1 cellular context compared by ENCODE assay signal in the genomic region with DNA sequence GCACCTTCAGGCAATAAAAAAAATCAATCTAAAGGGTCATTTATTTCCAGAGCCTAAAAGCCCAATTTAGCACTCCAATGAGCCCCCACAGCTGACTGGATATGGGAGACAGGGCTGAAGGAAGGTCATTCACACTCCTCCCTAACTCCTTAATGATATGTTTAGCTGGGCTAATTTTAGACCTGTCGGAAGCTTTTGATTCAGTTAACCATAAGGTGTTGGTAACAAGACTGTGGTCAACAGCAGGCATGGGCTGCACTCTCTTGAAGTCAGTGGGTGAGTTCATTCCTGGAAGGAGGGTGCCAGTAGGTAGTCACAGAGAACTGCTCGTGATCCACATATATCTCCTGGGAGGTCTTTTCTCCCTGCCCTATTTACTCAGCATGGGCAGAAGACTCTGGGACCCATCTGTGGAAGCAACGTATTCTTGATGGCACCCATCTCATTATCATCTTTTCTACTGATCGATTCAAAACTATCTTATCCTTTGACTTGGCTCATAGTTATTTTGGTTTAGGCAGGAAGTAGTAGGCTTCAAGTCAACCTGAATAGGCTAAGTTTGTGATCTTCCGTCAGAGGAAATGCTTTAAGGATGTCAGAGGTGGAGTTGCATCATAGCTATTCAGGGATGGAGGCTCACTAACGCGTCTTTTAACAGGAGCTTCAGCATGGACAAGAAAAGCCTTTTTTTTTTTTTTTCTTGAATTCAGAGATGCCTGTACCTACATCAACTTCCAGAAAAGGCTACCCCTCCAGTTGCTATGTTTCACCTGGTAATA.
A peak's percentile ranks its signal among the peaks of the same experiment; 100 is the strongest.
TF ChIP-seq lines count a peak whose summit lies in the region.

No MANE protein-coding gene starts in this region.

TF ChIP-seq in K562, 482 proteins besides CTCF, POLR2A, EP300 and RAD21:
- TF ChIP-seq, protein P1, sequence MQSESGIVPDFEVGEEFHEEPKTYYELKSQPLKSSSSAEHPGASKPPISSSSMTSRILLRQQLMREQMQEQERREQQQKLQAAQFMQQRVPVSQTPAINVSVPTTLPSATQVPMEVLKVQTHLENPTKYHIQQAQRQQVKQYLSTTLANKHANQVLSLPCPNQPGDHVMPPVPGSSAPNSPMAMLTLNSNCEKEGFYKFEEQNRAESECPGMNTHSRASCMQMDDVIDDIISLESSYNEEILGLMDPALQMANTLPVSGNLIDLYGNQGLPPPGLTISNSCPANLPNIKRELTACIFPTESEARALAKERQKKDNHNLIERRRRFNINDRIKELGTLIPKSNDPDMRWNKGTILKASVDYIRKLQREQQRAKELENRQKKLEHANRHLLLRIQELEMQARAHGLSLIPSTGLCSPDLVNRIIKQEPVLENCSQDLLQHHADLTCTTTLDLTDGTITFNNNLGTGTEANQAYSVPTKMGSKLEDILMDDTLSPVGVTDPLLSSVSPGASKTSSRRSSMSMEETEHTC (IDR thresholded peaks at IDR 0.05) = no peak
- TF ChIP-seq ETS1 (conservative IDR thresholded peaks at IDR 0.05; ENCODE audit: control insufficient read depth, low read depth, low read length) (no peak), HMBOX1 (IDR thresholded peaks at IDR 0.05) (no peak), HIVEP1 (CRISPR knock-in tag; IDR thresholded peaks at IDR 0.05) (no peak), CEBPG (CRISPR knock-in tag; IDR thresholded peaks at IDR 0.05) (no peak), CEBPG (tag; conservative IDR thresholded peaks at IDR 0.05 in 1 of 2, IDR thresholded peaks at IDR 0.05 in 1 of 2) (peak in 1 of 2 experiments; percentile 66; a peak in 2 of 4 replicates), ZNF76 (CRISPR knock-in tag; IDR thresholded peaks at IDR 0.05; ENCODE audit: borderline replicate concordance) (no peak), ZNF696 (CRISPR knock-in tag; conservative IDR thresholded peaks at IDR 0.05) (no peak), CREB5 (CRISPR knock-in tag; IDR thresholded peaks at IDR 0.05) (no peak), PHF8 (IDR thresholded peaks at IDR 0.05; ENCODE audit: borderline replicate concordance, low read length) (no peak), GABPA (tag; conservative IDR thresholded peaks at IDR 0.05; ENCODE audit: low read depth) (no peak; the same call in 1 of the 2 replicates), HSF4 (CRISPR knock-in tag; IDR thresholded peaks at IDR 0.05; ENCODE audit: borderline replicate concordance) (no peak)
- TF ChIP-seq, protein P2, sequence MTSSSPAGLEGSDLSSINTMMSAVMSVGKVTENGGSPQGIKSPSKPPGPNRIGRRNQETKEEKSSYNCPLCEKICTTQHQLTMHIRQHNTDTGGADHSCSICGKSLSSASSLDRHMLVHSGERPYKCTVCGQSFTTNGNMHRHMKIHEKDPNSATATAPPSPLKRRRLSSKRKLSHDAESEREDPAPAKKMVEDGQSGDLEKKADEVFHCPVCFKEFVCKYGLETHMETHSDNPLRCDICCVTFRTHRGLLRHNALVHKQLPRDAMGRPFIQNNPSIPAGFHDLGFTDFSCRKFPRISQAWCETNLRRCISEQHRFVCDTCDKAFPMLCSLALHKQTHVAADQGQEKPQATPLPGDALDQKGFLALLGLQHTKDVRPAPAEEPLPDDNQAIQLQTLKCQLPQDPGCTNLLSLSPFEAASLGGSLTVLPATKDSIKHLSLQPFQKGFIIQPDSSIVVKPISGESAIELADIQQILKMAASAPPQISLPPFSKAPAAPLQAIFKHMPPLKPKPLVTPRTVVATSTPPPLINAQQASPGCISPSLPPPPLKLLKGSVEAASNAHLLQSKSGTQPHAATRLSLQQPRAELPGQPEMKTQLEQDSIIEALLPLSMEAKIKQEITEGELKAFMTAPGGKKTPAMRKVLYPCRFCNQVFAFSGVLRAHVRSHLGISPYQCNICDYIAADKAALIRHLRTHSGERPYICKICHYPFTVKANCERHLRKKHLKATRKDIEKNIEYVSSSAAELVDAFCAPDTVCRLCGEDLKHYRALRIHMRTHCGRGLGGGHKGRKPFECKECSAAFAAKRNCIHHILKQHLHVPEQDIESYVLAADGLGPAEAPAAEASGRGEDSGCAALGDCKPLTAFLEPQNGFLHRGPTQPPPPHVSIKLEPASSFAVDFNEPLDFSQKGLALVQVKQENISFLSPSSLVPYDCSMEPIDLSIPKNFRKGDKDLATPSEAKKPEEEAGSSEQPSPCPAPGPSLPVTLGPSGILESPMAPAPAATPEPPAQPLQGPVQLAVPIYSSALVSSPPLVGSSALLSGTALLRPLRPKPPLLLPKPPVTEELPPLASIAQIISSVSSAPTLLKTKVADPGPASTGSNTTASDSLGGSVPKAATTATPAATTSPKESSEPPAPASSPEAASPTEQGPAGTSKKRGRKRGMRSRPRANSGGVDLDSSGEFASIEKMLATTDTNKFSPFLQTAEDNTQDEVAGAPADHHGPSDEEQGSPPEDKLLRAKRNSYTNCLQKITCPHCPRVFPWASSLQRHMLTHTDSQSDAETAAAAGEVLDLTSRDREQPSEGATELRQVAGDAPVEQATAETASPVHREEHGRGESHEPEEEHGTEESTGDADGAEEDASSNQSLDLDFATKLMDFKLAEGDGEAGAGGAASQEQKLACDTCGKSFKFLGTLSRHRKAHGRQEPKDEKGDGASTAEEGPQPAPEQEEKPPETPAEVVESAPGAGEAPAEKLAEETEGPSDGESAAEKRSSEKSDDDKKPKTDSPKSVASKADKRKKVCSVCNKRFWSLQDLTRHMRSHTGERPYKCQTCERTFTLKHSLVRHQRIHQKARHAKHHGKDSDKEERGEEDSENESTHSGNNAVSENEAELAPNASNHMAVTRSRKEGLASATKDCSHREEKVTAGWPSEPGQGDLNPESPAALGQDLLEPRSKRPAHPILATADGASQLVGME (CRISPR knock-in tag; IDR thresholded peaks at IDR 0.05) = no peak
- TF ChIP-seq, protein P3, sequence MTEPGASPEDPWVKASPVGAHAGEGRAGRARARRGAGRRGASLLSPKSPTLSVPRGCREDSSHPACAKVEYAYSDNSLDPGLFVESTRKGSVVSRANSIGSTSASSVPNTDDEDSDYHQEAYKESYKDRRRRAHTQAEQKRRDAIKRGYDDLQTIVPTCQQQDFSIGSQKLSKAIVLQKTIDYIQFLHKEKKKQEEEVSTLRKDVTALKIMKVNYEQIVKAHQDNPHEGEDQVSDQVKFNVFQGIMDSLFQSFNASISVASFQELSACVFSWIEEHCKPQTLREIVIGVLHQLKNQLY (CRISPR knock-in tag; conservative IDR thresholded peaks at IDR 0.05) = no peak
- TF ChIP-seq, protein P4, sequence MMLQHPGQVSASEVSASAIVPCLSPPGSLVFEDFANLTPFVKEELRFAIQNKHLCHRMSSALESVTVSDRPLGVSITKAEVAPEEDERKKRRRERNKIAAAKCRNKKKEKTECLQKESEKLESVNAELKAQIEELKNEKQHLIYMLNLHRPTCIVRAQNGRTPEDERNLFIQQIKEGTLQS (IDR thresholded peaks at IDR 0.05) = peak; percentile 41
- TF ChIP-seq, protein P4 (CRISPR knock-in tag; conservative IDR thresholded peaks at IDR 0.05) = no peak
